Comparison of ENCODE assay signal across 1 cellular context in genomic region chr2:172119089-172119488, GRCh38.
TF ChIP-seq lines count a peak whose summit lies in the region.

No MANE protein-coding gene starts in this region.

TF ChIP-seq in HepG2, 621 proteins besides CTCF, POLR2A, EP300 and RAD21 (continues in another document):
- no peak for TF ChIP-seq ZNF710 (CRISPR knock-in tag; IDR thresholded peaks at IDR 0.05; ENCODE audit: borderline replicate concordance)
- no peak for TF ChIP-seq SSRP1 (CRISPR knock-in tag; IDR thresholded peaks at IDR 0.05)
- TF ChIP-seq SOX6 (IDR thresholded peaks at IDR 0.05), result no peak
- peak; percentile 53; the same call in 1 of the 2 replicates for TF ChIP-seq SOX6 (CRISPR knock-in tag; IDR thresholded peaks at IDR 0.05)
- TF ChIP-seq ATF4 (CRISPR knock-in tag; IDR thresholded peaks at IDR 0.05), result peak in 1 of 2 experiments; percentile 85; a peak in 2 of 4 replicates
- no peak for TF ChIP-seq ZNF136 (CRISPR knock-in tag; IDR thresholded peaks at IDR 0.05; ENCODE audit: low read depth)
- TF ChIP-seq SOX13 (IDR thresholded peaks at IDR 0.05), result no peak
- peak in 1 of 2 experiments; percentile 72; a peak in 1 of 4 replicates for TF ChIP-seq SOX13 (CRISPR knock-in tag; conservative IDR thresholded peaks at IDR 0.05 in 1 of 2, IDR thresholded peaks at IDR 0.05 in 1 of 2)
- TF ChIP-seq SOX5 (CRISPR knock-in tag; IDR thresholded peaks at IDR 0.05; ENCODE audit: borderline replicate concordance), result peak; percentile 82; the same call in 1 of the 2 replicates
- TF ChIP-seq SP4 (CRISPR knock-in tag; IDR thresholded peaks at IDR 0.05), result no peak
- peak; percentile 28; the same call in 1 of the 2 replicates for TF ChIP-seq PPARG (CRISPR knock-in tag; conservative IDR thresholded peaks at IDR 0.05)
- no peak for TF ChIP-seq THRA (CRISPR knock-in tag; IDR thresholded peaks at IDR 0.05; ENCODE audit: borderline replicate concordance)
- peak; percentile 42; the same call in 1 of the 2 replicates for TF ChIP-seq DNMT3B (CRISPR knock-in tag; conservative IDR thresholded peaks at IDR 0.05)
- TF ChIP-seq CBX5 (CRISPR knock-in tag; IDR thresholded peaks at IDR 0.05; ENCODE audit: borderline replicate concordance), result no peak
- TF ChIP-seq ZNF639 (CRISPR knock-in tag; conservative IDR thresholded peaks at IDR 0.05), result no peak
- TF ChIP-seq HDAC6 (IDR thresholded peaks at IDR 0.05; ENCODE audit: low read depth, low read length), result no peak
- no peak for TF ChIP-seq ATAD3A (CRISPR knock-in tag; IDR thresholded peaks at IDR 0.05)
- TF ChIP-seq SYNCRIP (IDR thresholded peaks at IDR 0.05; ENCODE audit: insufficient read depth, low read depth, low read length), result no peak
- TF ChIP-seq ELF3 (CRISPR knock-in tag; IDR thresholded peaks at IDR 0.05), result 0 out of 2 replicates have a peak, but pooled peaks have one; percentile 19
- TF ChIP-seq TAF1 (CRISPR knock-in tag; IDR thresholded peaks at IDR 0.05), result no peak
- no peak for TF ChIP-seq MNT (IDR thresholded peaks at IDR 0.05)
- TF ChIP-seq ZMYM2 (CRISPR knock-in tag; IDR thresholded peaks at IDR 0.05), result no peak
- TF ChIP-seq MAF1 (CRISPR knock-in tag; IDR thresholded peaks at IDR 0.05; ENCODE audit: borderline replicate concordance), result no peak
- TF ChIP-seq MTA3 (CRISPR knock-in tag; IDR thresholded peaks at IDR 0.05), result no peak
- no peak for TF ChIP-seq ZNF761 (CRISPR knock-in tag; conservative IDR thresholded peaks at IDR 0.05)
- peak; percentile 78 for TF ChIP-seq GATAD2A (CRISPR knock-in tag; IDR thresholded peaks at IDR 0.05)
- TF ChIP-seq ZNF597 (CRISPR knock-in tag; IDR thresholded peaks at IDR 0.05), result no peak
- no peak for TF ChIP-seq PHF8 (CRISPR knock-in tag; IDR thresholded peaks at IDR 0.05)
- no peak for TF ChIP-seq GFI1 (CRISPR knock-in tag; IDR thresholded peaks at IDR 0.05; ENCODE audit: borderline replicate concordance)
- TF ChIP-seq ZNF775 (CRISPR knock-in tag; IDR thresholded peaks at IDR 0.05; ENCODE audit: borderline replicate concordance), result no peak
- TF ChIP-seq SAP130 (CRISPR knock-in tag; IDR thresholded peaks at IDR 0.05; ENCODE audit: low read depth), result peak; percentile 63
- no peak for TF ChIP-seq USF2 (IDR thresholded peaks at IDR 0.05; ENCODE audit: low read depth, low read length)
- TF ChIP-seq USF2 (CRISPR knock-in tag; IDR thresholded peaks at IDR 0.05; ENCODE audit: borderline replicate concordance), result no peak
- no peak for TF ChIP-seq HOXD1 (CRISPR knock-in tag; IDR thresholded peaks at IDR 0.05)
- no peak for TF ChIP-seq ZBTB25 (CRISPR knock-in tag; IDR thresholded peaks at IDR 0.05)
- no peak for TF ChIP-seq ZUFSP (CRISPR knock-in tag; IDR thresholded peaks at IDR 0.05; ENCODE audit: borderline replicate concordance)
- TF ChIP-seq ZNF691 (CRISPR knock-in tag; IDR thresholded peaks at IDR 0.05; ENCODE audit: borderline replicate concordance, low read depth), result no peak
- TF ChIP-seq CEBPG (CRISPR knock-in tag; IDR thresholded peaks at IDR 0.05), result peak; percentile 64; the same call in 1 of the 2 replicates
- no peak for TF ChIP-seq ZNF572 (CRISPR knock-in tag; IDR thresholded peaks at IDR 0.05)
- 0 out of 2 replicates have a peak, but pooled peaks have one; percentile 23 for TF ChIP-seq RARA (CRISPR knock-in tag; IDR thresholded peaks at IDR 0.05)
- TF ChIP-seq CC2D1A (CRISPR knock-in tag; IDR thresholded peaks at IDR 0.05), result no peak
- no peak for TF ChIP-seq RELA (CRISPR knock-in tag; IDR thresholded peaks at IDR 0.05)
- no peak for TF ChIP-seq PHF5A (CRISPR knock-in tag; IDR thresholded peaks at IDR 0.05; ENCODE audit: low read depth, unreplicated experiment)
- TF ChIP-seq TEAD3 (CRISPR knock-in tag; optimal IDR thresholded peaks at IDR 0.05; ENCODE audit: borderline replicate concordance), result peak; percentile 33
- peak; percentile 31; the same call in 1 of the 2 replicates for TF ChIP-seq JUNB (CRISPR knock-in tag; IDR thresholded peaks at IDR 0.05; ENCODE audit: borderline replicate concordance)
- no peak for TF ChIP-seq HES4 (CRISPR knock-in tag; IDR thresholded peaks at IDR 0.05; ENCODE audit: borderline replicate concordance)
- TF ChIP-seq KAT7 (CRISPR knock-in tag; IDR thresholded peaks at IDR 0.05; ENCODE audit: borderline replicate concordance), result no peak
- no peak for TF ChIP-seq MAFG (CRISPR knock-in tag; IDR thresholded peaks at IDR 0.05)
- TF ChIP-seq IKZF5 (CRISPR knock-in tag; IDR thresholded peaks at IDR 0.05), result no peak
- TF ChIP-seq ZNF367 (CRISPR knock-in tag; IDR thresholded peaks at IDR 0.05; ENCODE audit: borderline replicate concordance), result no peak
- no peak for TF ChIP-seq MIER2 (CRISPR knock-in tag; IDR thresholded peaks at IDR 0.05)
- peak; percentile 88 for TF ChIP-seq CEBPB (IDR thresholded peaks at IDR 0.05; ENCODE audit: borderline replicate concordance, low read depth, low read length)
- no peak for TF ChIP-seq BORCS8-MEF2B (CRISPR knock-in tag; IDR thresholded peaks at IDR 0.05)
